ENCODE assay signal across 17 cellular contexts in genomic region chr6:47106721-47107197, GRCh38.
DNase-seq lines count a peak whose midpoint lies in the region; ATAC-seq and TF ChIP-seq lines count a peak whose summit lies in the region.
"Had no signal": no experiment of that assay in that cellular context is flagged by ENCODE, and none has a peak within 500 bp of the region (broad histone marks: within the 10 kb centered on the region; RNA-seq: fewer than 3 reads in every experiment).

No MANE protein-coding gene starts in this region.

- no peak overlapping the region for H2BK120ac ChIP-seq in H9 (ENCODE audit: low read depth, low read length, poor library complexity, severe bottlenecking)

- no CpG with 5 or more reads among the region's 3 CpGs for WGBS in H9 (ENCODE audit: extremely low coverage, insufficient read length, low lambda C conversion rate)

- no peak overlapping the region for H3K23ac ChIP-seq in H9 (ENCODE audit: insufficient read length, low read depth, low read length)

- H2AFZ ChIP-seq in H9 (ENCODE audit: low read length): no peak overlapping the region

- no peaks in the 10 kb centered on the region for H3K9me3 Mint-ChIP-seq in H9
- H3K9me3 Mint-ChIP-seq: activated naive CD8-positive, alpha-beta T cell treated with anti-CD3 and anti-CD28 coated beads, Interleukin-2, amount 50 U/mL, for 24 hours; activated T-helper 1 cell treated with anti-CD3 and anti-CD28 coated beads, Interleukin-12 subunit alpha, Interleukin-12 subunit beta, Interleukin-2, Interleukin-4 antibody, amounts not matched to agents 30 ng/mL and 10 ng/mL and 1 ng/mL, durations not matched to agents 14 hours and 24 hours and 36 hours had no signal

- no peak overlapping the region for H2BK12ac ChIP-seq in H9 (ENCODE audit: insufficient read length, low read depth, low read length)

- no peak for TF ChIP-seq CTCF in H9 (conservative IDR thresholded peaks at IDR 0.05)
- TF ChIP-seq CTCF in retinal pigment epithelial cell (conservative IDR thresholded peaks at IDR 0.05; ENCODE audit: low read depth, low read length): no peak
- TF ChIP-seq CTCF in right atrium auricular region (IDR thresholded peaks at IDR 0.05): no peak

- H4K5ac ChIP-seq in H9 (ENCODE audit: insufficient read length, low read depth, low read length): no peak overlapping the region

- no peak overlapping the region for H3K18ac ChIP-seq in H9 (ENCODE audit: insufficient read length, low read depth, low read length)

- no peak overlapping the region for H2BK20ac ChIP-seq in H9 (ENCODE audit: low read depth, low read length, poor library complexity, severe bottlenecking)

- peak overlapping the region; percentile 65 for H3K27ac ChIP-seq in H9 (ENCODE audit: insufficient read length, low read depth, low read length)
- H3K27ac ChIP-seq in right atrium auricular region: no peak overlapping the region
- H3K27ac ChIP-seq: heart right ventricle, skin epidermis, testis had no signal

- no peaks in the 10 kb centered on the region for H3K36me3 Mint-ChIP-seq in H9 (ENCODE audit: insufficient read depth in 1 of 3, low read depth in 3 of 3)
- no peaks in the 10 kb centered on the region for H3K36me3 Mint-ChIP-seq in T-helper 17 cell (ENCODE audit: low read depth)

- H3K9me3 ChIP-seq in H9 (ENCODE audit: control insufficient read depth, low read depth, low read length) (no peaks in the 10 kb centered on the region), right atrium auricular region (no peaks in the 10 kb centered on the region), T-helper 17 cell (ENCODE audit: control insufficient read depth, low read length, poor library complexity, severe bottlenecking) (no peaks in the 10 kb centered on the region)
- H3K9me3 ChIP-seq: heart right ventricle, testis had no signal

- H3K27ac Mint-ChIP-seq in H9 (peak overlapping the region in 2 of 3 experiments; percentile 6 to 41; a peak in 3 of 7 replicates), T-helper 17 cell (no peak overlapping the region)
- H3K27ac Mint-ChIP-seq: activated naive CD8-positive, alpha-beta T cell treated with anti-CD3 and anti-CD28 coated beads, Interleukin-2, amount 50 U/mL, for 24 hours; activated T-helper 1 cell treated with anti-CD3 and anti-CD28 coated beads, Interleukin-12 subunit alpha, Interleukin-12 subunit beta, Interleukin-2, Interleukin-4 antibody, amounts not matched to agents 30 ng/mL and 10 ng/mL and 1 ng/mL, durations not matched to agents 14 hours and 24 hours and 36 hours had no signal

- H2BK15ac ChIP-seq in H9 (ENCODE audit: low read depth, low read length): no peak overlapping the region

- H3K4me3 ChIP-seq in retinal pigment epithelial cell (ENCODE audit: low read length): no peak overlapping the region
- H3K4me3 ChIP-seq in right atrium auricular region: no peak overlapping the region
- H3K4me3 ChIP-seq: heart right ventricle, skin epidermis, testis had no signal

- H3K9ac ChIP-seq in H9 (ENCODE audit: extremely low read depth, insufficient read length, low read length): no peak overlapping the region

- no peak overlapping the region; the same call in 1 of the 2 replicates for H3K4ac ChIP-seq in H9 (ENCODE audit: low read depth, low read length)

- no peak overlapping the region for H2AK5ac ChIP-seq in H9 (ENCODE audit: insufficient read length, low read length)

- DNase-seq in H9: peak; percentile 43
- peak; percentile 36 for DNase-seq in RPMI7951 (ENCODE audit: low read depth)
- DNase-seq in iPS DF 4.7 (ENCODE audit: extremely low read depth, low spot score): peak; percentile 22
- DNase-seq in retinal pigment epithelial cell (ENCODE audit: low read depth): peak; percentile 67
- no peak for DNase-seq in right atrium auricular region (ENCODE audit: low spot score)
- no peak for DNase-seq in NCI-H526 treated with DMSO at 0.1 percent for 48 hours (lab: John Stamatoyannopoulos, UW)
- DNase-seq in T-helper 17 cell: no peak
- DNase-seq: activated naive CD8-positive, alpha-beta T cell treated with anti-CD3 and anti-CD28 coated beads, Interleukin-2, amount 50 U/mL, for 24 hours; AML-193; caudate nucleus; heart right ventricle; NCI-H1694; testis had no signal

- H3K4me1 Mint-ChIP-seq in H9: peaks cover 25 to 31% of the 10 kb centered on the region in 2 experiments
- H3K4me1 Mint-ChIP-seq in T-helper 17 cell: no peaks in the 10 kb centered on the region
- H3K4me1 Mint-ChIP-seq: activated naive CD8-positive, alpha-beta T cell treated with anti-CD3 and anti-CD28 coated beads, Interleukin-2, amount 50 U/mL, for 24 hours had no signal

- no peaks in the 10 kb centered on the region for H4K20me1 ChIP-seq in H9 (ENCODE audit: control insufficient read depth, insufficient read depth, insufficient read length)

- H3K4me3 Mint-ChIP-seq in H9 (no peak overlapping the region), T-helper 17 cell (no peak overlapping the region)
- H3K4me3 Mint-ChIP-seq: activated naive CD8-positive, alpha-beta T cell treated with anti-CD3 and anti-CD28 coated beads, Interleukin-2, amount 50 U/mL, for 24 hours; activated T-helper 1 cell treated with anti-CD3 and anti-CD28 coated beads, Interleukin-12 subunit alpha, Interleukin-12 subunit beta, Interleukin-2, Interleukin-4 antibody, amounts not matched to agents 30 ng/mL and 10 ng/mL and 1 ng/mL, durations not matched to agents 14 hours and 24 hours and 36 hours had no signal

- no peak overlapping the region for H4K8ac ChIP-seq in H9 (replicated peaks; ENCODE audit: insufficient read length, low read depth, low read length)

- no peak overlapping the region for H3K56ac ChIP-seq in H9 (ENCODE audit: insufficient read length, low read depth, low read length)

- no peak overlapping the region for H4K91ac ChIP-seq in H9 (ENCODE audit: insufficient read length, low read depth, low read length)

- H3T11ph ChIP-seq in H9 (ENCODE audit: low read length): peak overlapping the region; percentile 56

- H2BK5ac ChIP-seq in H9 (ENCODE audit: insufficient read length, low read length): no peak overlapping the region

- H3K27me3 ChIP-seq in H9 (ENCODE audit: insufficient read depth, low read length): no peaks in the 10 kb centered on the region
- no peaks in the 10 kb centered on the region for H3K27me3 ChIP-seq in right atrium auricular region
- H3K27me3 ChIP-seq: testis had no signal

- H3K36me3 ChIP-seq in right atrium auricular region: no peaks in the 10 kb centered on the region
- H3K36me3 ChIP-seq: heart right ventricle had no signal

- H3K4me1 ChIP-seq in H9 (ENCODE audit: insufficient read depth, low read length): peaks cover 15% of the 10 kb centered on the region; the same call in 1 of the 2 replicates
- no peaks in the 10 kb centered on the region for H3K4me1 ChIP-seq in right atrium auricular region
- H3K4me1 ChIP-seq: testis had no signal

- H3K14ac ChIP-seq in H9 (ENCODE audit: insufficient read depth, low read length): peak overlapping the region; percentile 21; the same call in 1 of the 2 replicates

- H3K23me2 ChIP-seq in H9 (ENCODE audit: insufficient read length, low read depth, low read length, poor library complexity, severe bottlenecking): no peaks in the 10 kb centered on the region

- H3K79me2 ChIP-seq in H9 (ENCODE audit: insufficient read depth, low read length): no peaks in the 10 kb centered on the region

- H3K4me2 ChIP-seq in H9 (ENCODE audit: insufficient read depth, insufficient read length, low read length): no peak overlapping the region

- no peaks in the 10 kb centered on the region; the same call in 1 of the 2 replicates for H3K27me3 Mint-ChIP-seq in H9 (ENCODE audit: low read depth)
- H3K27me3 Mint-ChIP-seq in T-helper 17 cell: peaks cover 3% of the 10 kb centered on the region

- ATAC-seq in HG02642 (IDR thresholded peaks at IDR 0.05; ENCODE audit: poor library complexity, unreplicated experiment) (no peak), T-helper 17 cell (no peak)
- ATAC-seq: activated CD4-positive, CD25-positive, alpha-beta regulatory T cell treated with anti-CD3 and anti-CD28 coated beads, Interleukin-2, amount 50 U/mL, for 24 hours; activated naive CD8-positive, alpha-beta T cell treated with anti-CD3 and anti-CD28 coated beads, Interleukin-2, amount 50 U/mL, for 24 hours; heart right ventricle had no signal

- H3K79me1 ChIP-seq in H9 (ENCODE audit: insufficient read depth, low read depth, low read length, poor library complexity, severe bottlenecking): no peaks in the 10 kb centered on the region

Comparison
In these comparisons a context has a peak if more than half of its experiments do, and no peak if none do; other contexts are left out.
1. DNase-seq: peak in H9 (single experiment), RPMI7951 (single experiment), iPS DF 4.7 (single experiment) and retinal pigment epithelial cell (single experiment); none in right atrium auricular region (single experiment), NCI-H526 treated with DMSO at 0.1 percent for 48 hours (single experiment) and T-helper 17 cell (0 of 3).